In genomic region chr19:13864223-13864512, GRCh38 we compare ENCODE assay signal across 11 cellular contexts. TPM values are rescaled to one million over a fixed set of nuclear protein-coding genes. Genes with fewer than 3 reads are reported as not detected.
A peak's percentile ranks its signal among the peaks of the same experiment; 100 is the strongest.
DNase-seq lines count a peak whose midpoint lies in the region; ATAC-seq and TF ChIP-seq lines count a peak whose summit lies in the region.
"Had no signal": no experiment of that assay in that cellular context is flagged by ENCODE, and none has a peak within 500 bp of the region (broad histone marks: within the 10 kb centered on the region; RNA-seq: fewer than 3 reads in every experiment).

No MANE protein-coding gene starts in this region.

- H3K27me3 Mint-ChIP-seq in T-helper 1 cell treated with Interleukin-12 subunit alpha and Interleukin-12 subunit beta and Interleukin-4 antibody, amounts not matched to agents 30 μg/mL and 1 μg/mL, for 36 hours (ENCODE audit: low read depth): peaks cover 38% of the 10 kb centered on the region
- H3K27me3 Mint-ChIP-seq in dendritic cell treated with granulocyte-macrophage colony-stimulating factor and Interleukin-4, amounts not matched to agents 40 ng/mL and 50 ng/mL, for 4 days: peaks cover 40% of the 10 kb centered on the region
- no peaks in the 10 kb centered on the region for H3K27me3 Mint-ChIP-seq in progenitor cell of endocrine pancreas

- peak overlapping the region; percentile 65 for H3K4me3 Mint-ChIP-seq in T-helper 1 cell treated with Interleukin-12 subunit alpha and Interleukin-12 subunit beta and Interleukin-4 antibody, amounts not matched to agents 30 μg/mL and 1 μg/mL, for 36 hours
- peak overlapping the region; percentile 55 for H3K4me3 Mint-ChIP-seq in dendritic cell treated with granulocyte-macrophage colony-stimulating factor and Interleukin-4, amounts not matched to agents 40 ng/mL and 50 ng/mL, for 4 days
- peak overlapping the region; percentile 81 for H3K4me3 Mint-ChIP-seq in progenitor cell of endocrine pancreas (ENCODE audit: low read depth)

- ATAC-seq in HG03457 (IDR thresholded peaks at IDR 0.05; ENCODE audit: unreplicated experiment): no peak

- peaks cover 4% of the 10 kb centered on the region for H3K36me3 Mint-ChIP-seq in T-helper 1 cell treated with Interleukin-12 subunit alpha and Interleukin-12 subunit beta and Interleukin-4 antibody, amounts not matched to agents 30 μg/mL and 1 μg/mL, for 36 hours (ENCODE audit: low read depth)
- no peaks in the 10 kb centered on the region for H3K36me3 Mint-ChIP-seq in dendritic cell treated with granulocyte-macrophage colony-stimulating factor and Interleukin-4, amounts not matched to agents 40 ng/mL and 50 ng/mL, for 4 days (ENCODE audit: low read depth)
- H3K36me3 Mint-ChIP-seq in progenitor cell of endocrine pancreas (ENCODE audit: insufficient read depth): peaks cover 2% of the 10 kb centered on the region

- DNase-seq in T-helper 1 cell (no peak), NCI-H69 (lab: John Stamatoyannopoulos, UW) (peak; percentile 63), progenitor cell of endocrine pancreas (ENCODE audit: low spot score, unreplicated experiment) (no peak), hepatic stellate cell (ENCODE audit: low spot score) (no peak)
- no peak for DNase-seq in stimulated activated CD4-positive, alpha-beta T cell treated with anti-CD3 and anti-CD28 coated beads, Interleukin-2, amount 100 ng/mL, for 24 hours
- DNase-seq: NCI-H1092; stimulated activated CD4-positive, alpha-beta T cell treated with anti-CD3 and anti-CD28 coated beads, Interleukin-2, amount 100 ng/mL, for 48 hours; T-helper 9 cell had no signal

- TF ChIP-seq CTCF in progenitor cell of endocrine pancreas (IDR thresholded peaks at IDR 0.05; ENCODE audit: unreplicated experiment): no peak

- intact Hi-C loops in dendritic cell treated with granulocyte-macrophage colony-stimulating factor and Interleukin-4, amounts not matched to agents 40 ng/mL and 50 ng/mL, for 4 days (cut with micrococcal nuclease): loop anchor here (10.0 kb wide), 1 partner anchor 269 kb away; no protein-coding TSS in a partner anchor

- H3K4me1 Mint-ChIP-seq in T-helper 1 cell treated with Interleukin-12 subunit alpha and Interleukin-12 subunit beta and Interleukin-4 antibody, amounts not matched to agents 30 μg/mL and 1 μg/mL, for 36 hours (ENCODE audit: low read depth): peaks cover 39% of the 10 kb centered on the region
- peaks cover 56% of the 10 kb centered on the region for H3K4me1 Mint-ChIP-seq in dendritic cell treated with granulocyte-macrophage colony-stimulating factor and Interleukin-4, amounts not matched to agents 40 ng/mL and 50 ng/mL, for 4 days (ENCODE audit: low read depth)
- peaks cover 18% of the 10 kb centered on the region for H3K4me1 Mint-ChIP-seq in progenitor cell of endocrine pancreas (ENCODE audit: low read depth)

- peak overlapping the region; percentile 3 for H3K27ac Mint-ChIP-seq in T-helper 1 cell treated with Interleukin-12 subunit alpha and Interleukin-12 subunit beta and Interleukin-4 antibody, amounts not matched to agents 30 μg/mL and 1 μg/mL, for 36 hours
- H3K27ac Mint-ChIP-seq in dendritic cell treated with granulocyte-macrophage colony-stimulating factor and Interleukin-4, amounts not matched to agents 40 ng/mL and 50 ng/mL, for 4 days: no peak overlapping the region
- peak overlapping the region; percentile 94 for H3K27ac Mint-ChIP-seq in progenitor cell of endocrine pancreas

- no peaks in the 10 kb centered on the region for H3K9me3 Mint-ChIP-seq in T-helper 1 cell treated with Interleukin-12 subunit alpha and Interleukin-12 subunit beta and Interleukin-4 antibody, amounts not matched to agents 30 μg/mL and 1 μg/mL, for 36 hours
- H3K9me3 Mint-ChIP-seq in dendritic cell treated with granulocyte-macrophage colony-stimulating factor and Interleukin-4, amounts not matched to agents 40 ng/mL and 50 ng/mL, for 4 days: no peaks in the 10 kb centered on the region
- no peaks in the 10 kb centered on the region for H3K9me3 Mint-ChIP-seq in progenitor cell of endocrine pancreas (ENCODE audit: low read depth)

RNA-seq across cellular contexts. Expression of gene NANOS3, which starts 12.8 kb away (rescaled TPM):
- total RNA-seq in progenitor cell of endocrine pancreas: 9.5 and 10.5 TPM in 2 replicates

RNA-seq across cellular contexts. Expression of gene BRME1, which starts 41.7 kb away (rescaled TPM):
- total RNA-seq in progenitor cell of endocrine pancreas: 6.1 and 8.9 TPM in 2 replicates

RNA-seq across cellular contexts. Expression of gene CC2D1A, which starts 41.8 kb away (rescaled TPM):
- total RNA-seq in progenitor cell of endocrine pancreas: 69.4 and 74.0 TPM in 2 replicates
